Comparison of ENCODE assay signal across 31 cellular contexts in the genomic region with DNA sequence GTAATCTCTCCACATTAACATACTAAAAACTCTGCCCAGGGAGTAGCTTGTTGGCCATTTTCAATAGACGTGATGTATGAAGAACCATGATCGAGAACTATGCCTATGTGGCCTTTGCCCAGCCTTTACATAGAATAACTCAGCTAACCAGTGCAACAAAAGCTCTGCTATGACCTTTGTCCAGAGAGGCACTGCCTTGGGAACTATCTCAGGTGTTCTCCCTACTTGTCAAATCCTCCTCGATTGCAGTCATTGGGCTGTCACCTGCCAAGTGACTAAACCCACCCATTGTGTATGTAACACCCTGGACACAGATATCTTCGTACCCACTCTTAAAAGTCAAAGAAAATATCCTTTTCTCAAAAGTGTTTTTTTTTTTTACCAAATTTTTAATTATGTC.
"Had no signal": no experiment of that assay in that cellular context is flagged by ENCODE, and none has a peak within 500 bp of the region (broad histone marks: within the 10 kb centered on the region; RNA-seq: fewer than 3 reads in every experiment).

No MANE protein-coding gene starts in this region.

- H3K4me3 Mint-ChIP-seq: activated CD4-positive, alpha-beta memory T cell treated with anti-CD3 and anti-CD28 coated beads, Interleukin-2, amount 10 ng/mL, durations not matched to agents 7 days and 5 days; activated CD4-positive, alpha-beta T cell treated with anti-CD3 and anti-CD28 coated beads, Interleukin-2, amount 10 ng/mL, durations not matched to agents 7 days and 5 days; activated naive CD8-positive, alpha-beta T cell; activated T-cell treated with anti-CD3 and anti-CD28 coated beads, Interleukin-2, amount 50 U/mL, for 4 hours; activated T-helper 17 cell treated with anti-CD3 and anti-CD28 coated beads, Interleukin-2, amount 50 U/mL, for 72 hours; brain; T-helper 1 cell treated with Interleukin-12 subunit alpha and Interleukin-12 subunit beta and Interleukin-4 antibody, amounts not matched to agents 30 μg/mL and 1 μg/mL, for 36 hours; WTC11 had no signal

- H3K27me3 ChIP-seq: breast epithelium, cardiac muscle cell, colonic mucosa, esophagus squamous epithelium, gastroesophageal sphincter, heart right ventricle had no signal

- H3K36me3 ChIP-seq: breast epithelium, cardiac muscle cell, colonic mucosa, esophagus squamous epithelium, gastroesophageal sphincter, heart right ventricle had no signal

- H3K4me3 ChIP-seq: breast epithelium, cardiac muscle cell, colonic mucosa, esophagus squamous epithelium, gastroesophageal sphincter, heart right ventricle had no signal

- H3K4me1 Mint-ChIP-seq: activated CD4-positive, alpha-beta memory T cell treated with anti-CD3 and anti-CD28 coated beads, Interleukin-2, amount 10 ng/mL, durations not matched to agents 7 days and 5 days; activated CD4-positive, alpha-beta T cell treated with anti-CD3 and anti-CD28 coated beads, Interleukin-2, amount 10 ng/mL, durations not matched to agents 7 days and 5 days; activated T-helper 17 cell treated with anti-CD3 and anti-CD28 coated beads, Interleukin-2, amount 50 U/mL, for 72 hours; brain had no signal

- H3K27ac ChIP-seq: breast epithelium, cardiac muscle cell, colonic mucosa, epithelial cell of prostate, esophagus squamous epithelium, gastroesophageal sphincter, heart right ventricle, VCaP had no signal

- H3K27me3 Mint-ChIP-seq: activated CD4-positive, alpha-beta memory T cell treated with anti-CD3 and anti-CD28 coated beads, Interleukin-2, amount 10 ng/mL, durations not matched to agents 7 days and 5 days; activated CD4-positive, alpha-beta T cell treated with anti-CD3 and anti-CD28 coated beads, Interleukin-2, amount 10 ng/mL, durations not matched to agents 7 days and 5 days; activated naive CD8-positive, alpha-beta T cell; activated T-helper 17 cell treated with anti-CD3 and anti-CD28 coated beads, Interleukin-2, amount 50 U/mL, for 72 hours; brain had no signal

- H3K4me1 ChIP-seq: breast epithelium, colonic mucosa, esophagus squamous epithelium, gastroesophageal sphincter, heart right ventricle had no signal

- H3K36me3 Mint-ChIP-seq: activated naive CD8-positive, alpha-beta T cell; brain; WTC11 had no signal

- H3K27ac Mint-ChIP-seq: activated CD4-positive, alpha-beta memory T cell treated with anti-CD3 and anti-CD28 coated beads, Interleukin-2, amount 10 ng/mL, durations not matched to agents 7 days and 5 days; activated CD4-positive, alpha-beta T cell treated with anti-CD3 and anti-CD28 coated beads, Interleukin-2, amount 10 ng/mL, durations not matched to agents 7 days and 5 days; activated naive CD8-positive, alpha-beta T cell; activated T-helper 17 cell treated with anti-CD3 and anti-CD28 coated beads, Interleukin-2, amount 50 U/mL, for 72 hours; brain; T-helper 1 cell treated with Interleukin-12 subunit alpha and Interleukin-12 subunit beta and Interleukin-4 antibody, amounts not matched to agents 30 μg/mL and 1 μg/mL, for 36 hours; WTC11 had no signal

- DNase-seq: activated CD4-positive, alpha-beta memory T cell treated with anti-CD3 and anti-CD28 coated beads, Interleukin-2, amount 10 ng/mL, durations not matched to agents 7 days and 5 days; activated CD4-positive, alpha-beta T cell treated with anti-CD3 and anti-CD28 coated beads for 1 hour; activated CD4-positive, alpha-beta T cell treated with anti-CD3 and anti-CD28 coated beads for 4 hours; activated CD4-positive, alpha-beta T cell treated with anti-CD3 and anti-CD28 coated beads, Interleukin-2, amount 10 ng/mL, durations not matched to agents 7 days and 5 days; activated CD4-positive, alpha-beta T cell treated with anti-CD3 and anti-CD28 coated beads, Interleukin-2, amount 50 U/mL, for 4 hours; activated effector memory CD4-positive, alpha-beta T cell treated with Interleukin-2 at 50 U/mL for 16 hours; activated gamma-delta T cell treated with Interleukin-2 at 50 U/mL for 16 hours; activated naive CD4-positive, alpha-beta T cell treated with anti-CD3 and anti-CD28 coated beads, Interleukin-2, amount 50 U/mL, for 16 hours; activated naive CD4-positive, alpha-beta T cell treated with Interleukin-2 at 50 U/mL for 16 hours; activated T-cell treated with anti-CD3 and anti-CD28 coated beads, Interleukin-2, amount 50 U/mL, for 4 hours; anterior cingulate cortex; central memory CD4-positive, alpha-beta T cell; cerebellar nuclear complex; colonic mucosa; effector CD8-positive, alpha-beta T cell; esophagus squamous epithelium; heart right ventricle; T-helper 9 cell had no signal

- FAIRE-seq: endometrium, endothelial cell of umbilical vein, TTC549 had no signal

- H3K9me3 Mint-ChIP-seq: WTC11 had no signal

- ATAC-seq: activated T-cell treated with anti-CD3 and anti-CD28 coated beads, Interleukin-2, amount 50 U/mL, for 4 hours; activated T-helper 17 cell treated with anti-CD3 and anti-CD28 coated beads, Interleukin-2, amount 50 U/mL, for 72 hours; gastroesophageal sphincter; heart right ventricle; WTC11 had no signal

- H3K9me3 ChIP-seq: breast epithelium, colonic mucosa, esophagus squamous epithelium, gastroesophageal sphincter, heart right ventricle had no signal
